In the genomic region with DNA sequence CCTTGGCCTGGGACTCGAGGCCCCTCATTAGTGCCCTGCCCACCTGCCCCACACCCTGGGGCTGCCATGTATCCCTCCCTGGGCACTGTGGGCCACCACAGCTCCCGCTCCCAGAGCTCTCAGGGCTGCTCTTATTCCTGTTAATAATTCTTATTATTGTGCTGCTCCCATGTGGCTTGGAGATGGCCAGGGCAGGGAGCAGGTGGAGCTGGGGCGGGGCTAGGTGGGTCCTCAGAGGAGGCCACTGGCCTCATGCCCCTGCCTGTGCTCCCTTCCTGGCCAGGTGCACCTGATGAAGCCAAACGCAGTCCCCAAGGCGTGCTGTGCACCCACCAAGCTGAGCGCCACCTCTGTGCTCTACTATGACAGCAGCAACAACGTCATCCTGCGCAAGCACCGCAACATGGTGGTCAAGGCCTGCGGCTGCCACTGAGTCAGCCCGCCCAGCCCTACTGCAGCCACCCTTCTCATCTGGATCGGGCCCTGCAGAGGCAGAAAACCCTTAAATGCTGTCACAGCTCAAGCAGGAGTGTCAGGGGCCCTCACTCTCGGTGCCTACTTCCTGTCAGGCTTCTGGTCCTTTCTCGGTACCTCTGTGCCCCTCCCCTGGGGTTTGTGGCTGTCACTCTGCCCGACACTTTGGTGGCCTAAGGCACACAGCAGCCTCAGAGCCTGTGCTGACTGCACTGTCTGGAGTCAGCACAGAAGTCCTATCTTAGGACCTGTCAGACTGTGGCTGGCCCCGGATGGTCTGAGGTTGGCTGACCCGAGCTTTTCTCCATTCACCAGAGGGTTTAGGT, we compare ENCODE assay signal across 9 cellular contexts. TPM values are rescaled to one million over a fixed set of nuclear protein-coding genes. Genes with fewer than 3 reads are reported as not detected.
DNase-seq lines count a peak whose midpoint lies in the region; ATAC-seq and TF ChIP-seq lines count a peak whose summit lies in the region.
"Had no signal": no experiment of that assay in that cellular context is flagged by ENCODE, and none has a peak within 500 bp of the region (broad histone marks: within the 10 kb centered on the region; RNA-seq: fewer than 3 reads in every experiment).

No MANE protein-coding gene starts in this region.

- H3K27me3 Mint-ChIP-seq in activated B cell treated with CpG ODN at 0.5 μM for 24 hours (no peaks in the 10 kb centered on the region), Calu3 (ENCODE audit: unreplicated experiment) (no peaks in the 10 kb centered on the region)
- H3K27me3 Mint-ChIP-seq: CD4-positive, alpha-beta memory T cell had no signal

- ATAC-seq in HG02981 (IDR thresholded peaks at IDR 0.05; ENCODE audit: unreplicated experiment) = peak; percentile 82
- peak; percentile 99 for ATAC-seq in activated B cell treated with CpG ODN at 0.5 μM for 24 hours (ENCODE audit: low read depth)
- ATAC-seq in stimulated activated effector memory CD8-positive, alpha-beta T cell treated with anti-CD3 and anti-CD28 coated beads, Interleukin-12 subunit alpha, Interleukin-12 subunit beta, amount 100 ng/mL, for 72 hours = peak; percentile 99

- H3K36me3 Mint-ChIP-seq in activated B cell treated with CpG ODN at 0.5 μM for 24 hours (ENCODE audit: low read depth) = peaks cover 18% of the 10 kb centered on the region
- H3K36me3 Mint-ChIP-seq in stimulated activated effector memory CD8-positive, alpha-beta T cell treated with anti-CD3 and anti-CD28 coated beads, Interleukin-12 subunit alpha, Interleukin-12 subunit beta, amount 100 ng/mL, for 72 hours = peaks cover 18% of the 10 kb centered on the region
- peaks cover 25% of the 10 kb centered on the region for H3K36me3 Mint-ChIP-seq in Calu3 (ENCODE audit: insufficient read depth, unreplicated experiment)

- POLR2A ChIA-PET in activated B cell treated with CpG ODN at 0.5 μM for 24 hours (lab: Charles Lee) = interaction anchor here (0.9 to 1.3 kb wide), 2 partner anchors 51 to 652 kb away, joined by 3 to 5 read pairs; partner anchors contain the start of genes MYCBP and PABPC4

- H3K4me3 Mint-ChIP-seq in activated B cell treated with CpG ODN at 0.5 μM for 24 hours = peak overlapping the region; percentile 64
- peak overlapping the region; percentile 59 for H3K4me3 Mint-ChIP-seq in stimulated activated effector memory CD8-positive, alpha-beta T cell treated with anti-CD3 and anti-CD28 coated beads, Interleukin-12 subunit alpha, Interleukin-12 subunit beta, amount 100 ng/mL, for 72 hours
- no peak overlapping the region for H3K4me3 Mint-ChIP-seq in Calu3 (ENCODE audit: low read depth, unreplicated experiment)
- H3K4me3 Mint-ChIP-seq: CD4-positive, alpha-beta memory T cell had no signal

- no TSS peak for BruUV-seq in Calu3 (replicated peaks; lab: Mats Ljungman, UMichigan)

- CTCF ChIA-PET in activated B cell treated with CpG ODN at 0.5 μM for 24 hours (lab: Charles Lee) (interaction anchor here (0.6 to 1.0 kb wide), 2 partner anchors 427 to 1081 kb away, joined by 3 read pairs; no protein-coding TSS in a partner anchor), Calu3 (lab: Charles Lee) (no interaction called here)

- peak; percentile 4 for DNase-seq in activated T-cell treated with anti-CD3 and anti-CD28 coated beads for 1 hour (ENCODE audit: low read depth)
- DNase-seq in activated T-cell treated with anti-CD3 and anti-CD28 coated beads for 4 hours = no peak
- peak; percentile 73 for DNase-seq in activated B cell treated with CpG ODN at 0.5 μM for 24 hours
- DNase-seq in stimulated activated effector memory CD8-positive, alpha-beta T cell treated with anti-CD3 and anti-CD28 coated beads, Interleukin-12 subunit alpha, Interleukin-12 subunit beta, amount 100 ng/mL, for 72 hours (ENCODE audit: low spot score in 2 of 2) = peak; percentile 62 to 87
- no peak for DNase-seq in Calu3
- DNase-seq in NCI-H69 (lab: John Stamatoyannopoulos, UW) = no peak
- DNase-seq in Ammon's horn (ENCODE audit: low spot score) = no peak

- H3K9me3 Mint-ChIP-seq in activated B cell treated with CpG ODN at 0.5 μM for 24 hours (no peaks in the 10 kb centered on the region), Calu3 (ENCODE audit: low read depth, unreplicated experiment) (no peaks in the 10 kb centered on the region)
- H3K9me3 Mint-ChIP-seq in stimulated activated effector memory CD8-positive, alpha-beta T cell treated with anti-CD3 and anti-CD28 coated beads, Interleukin-12 subunit alpha, Interleukin-12 subunit beta, amount 100 ng/mL, for 72 hours = no peaks in the 10 kb centered on the region

- intact Hi-C loops in activated B cell treated with CpG ODN at 0.5 μM for 24 hours (cut with micrococcal nuclease) (loop anchor here (5.0 kb wide), 2 partner anchors 33 to 423 kb away; partner anchors contain the start of gene BMP8A), Calu3 (cut with micrococcal nuclease; ENCODE audit: unreplicated experiment) (no loop called here)

- peak overlapping the region; percentile 81 for H3K27ac Mint-ChIP-seq in activated B cell treated with CpG ODN at 0.5 μM for 24 hours
- H3K27ac Mint-ChIP-seq in stimulated activated effector memory CD8-positive, alpha-beta T cell treated with anti-CD3 and anti-CD28 coated beads, Interleukin-12 subunit alpha, Interleukin-12 subunit beta, amount 100 ng/mL, for 72 hours = peak overlapping the region; percentile 93
- H3K27ac Mint-ChIP-seq in Calu3 (ENCODE audit: unreplicated experiment) = no peak overlapping the region

- H3K4me1 Mint-ChIP-seq in activated B cell treated with CpG ODN at 0.5 μM for 24 hours (peaks cover 32% of the 10 kb centered on the region), Calu3 (ENCODE audit: low read depth, unreplicated experiment) (no peaks in the 10 kb centered on the region)
- H3K4me1 Mint-ChIP-seq in stimulated activated effector memory CD8-positive, alpha-beta T cell treated with anti-CD3 and anti-CD28 coated beads, Interleukin-12 subunit alpha, Interleukin-12 subunit beta, amount 100 ng/mL, for 72 hours = peaks cover 28% of the 10 kb centered on the region

- no peak for TF ChIP-seq CTCF in activated B cell treated with CpG ODN at 0.5 μM for 24 hours (IDR thresholded peaks at IDR 0.05)
- no peak for TF ChIP-seq CTCF in Calu3 (IDR thresholded peaks at IDR 0.05; ENCODE audit: unreplicated experiment)

RNA-seq across cellular contexts. Expression of gene BMP8A, which starts 34.1 kb away (rescaled TPM):
- total RNA-seq in activated B cell treated with CpG ODN at 0.5 μM for 24 hours (0.20 TPM in 1 of 2 replicates, not detected in the other), Calu3 (2022) (0.24 and 0.40 TPM in 2 replicates)
- total RNA-seq: CD4-positive, alpha-beta memory T cell had no signal

RNA-seq across cellular contexts. Expression of gene PABPC4, which starts 51.0 kb away (rescaled TPM):
- 310 and 314 TPM in 2 replicates for total RNA-seq in activated B cell treated with CpG ODN at 0.5 μM for 24 hours
- total RNA-seq in Calu3 (2022) = 193 and 213 TPM in 2 replicates

Comparison
In these comparisons a context has a peak if more than half of its experiments do, and no peak if none do; other contexts are left out.
1. DNase-seq: peak in activated T-cell treated with anti-CD3 and anti-CD28 coated beads for 1 hour (single experiment), activated B cell treated with CpG ODN at 0.5 μM for 24 hours (single experiment) and stimulated activated effector memory CD8-positive, alpha-beta T cell treated with anti-CD3 and anti-CD28 coated beads, Interleukin-12 subunit alpha, Interleukin-12 subunit beta, amount 100 ng/mL, for 72 hours (2 of 2); none in activated T-cell treated with anti-CD3 and anti-CD28 coated beads for 4 hours (single experiment), Calu3 (single experiment), NCI-H69 (single experiment) and Ammon's horn (single experiment).
2. Peak in every context shown above with its lines, with median percentiles within 50 percentile points of each other: ATAC-seq.